In genomic region chr1:201741763-201742342, GRCh38 we compare ENCODE assay signal across 14 cellular contexts.
DNase-seq lines count a peak whose midpoint lies in the region; ATAC-seq and TF ChIP-seq lines count a peak whose summit lies in the region.
"Had no signal": no experiment of that assay in that cellular context is flagged by ENCODE, and none has a peak within 500 bp of the region (broad histone marks: within the 10 kb centered on the region; RNA-seq: fewer than 3 reads in every experiment).

No MANE protein-coding gene starts in this region.

- H3K9me3 ChIP-seq in RWPE2 (ENCODE audit: severe bottlenecking) = no peaks in the 10 kb centered on the region
- H3K9me3 ChIP-seq: left lung, Peyer's patch had no signal

- H3K27me3 ChIP-seq in RWPE2 (ENCODE audit: insufficient read depth, poor library complexity, severe bottlenecking) = no peaks in the 10 kb centered on the region
- H3K27me3 ChIP-seq: Peyer's patch had no signal

- no peak for ATAC-seq in activated naive CD4-positive, alpha-beta T cell treated with anti-CD3 and anti-CD28 coated beads, Interleukin-2, amount 50 U/mL, for 72 hours
- ATAC-seq in RWPE2 (ENCODE audit: low read depth) (peak; percentile 45), HG02798 (IDR thresholded peaks at IDR 0.05; ENCODE audit: poor library complexity, unreplicated experiment) (no peak)
- ATAC-seq: left lung had no signal

- H3K4me1 Mint-ChIP-seq in activated naive CD4-positive, alpha-beta T cell treated with anti-CD3 and anti-CD28 coated beads, Interleukin-2, amount 50 U/mL, for 24 hours = peaks cover 19% of the 10 kb centered on the region

- H3K9me3 Mint-ChIP-seq in activated naive CD4-positive, alpha-beta T cell treated with anti-CD3 and anti-CD28 coated beads, Interleukin-2, amount 50 U/mL, for 24 hours = no peaks in the 10 kb centered on the region
- H3K9me3 Mint-ChIP-seq in activated naive CD4-positive, alpha-beta T cell treated with anti-CD3 and anti-CD28 coated beads, Interleukin-2, amount 50 U/mL, for 72 hours = no peaks in the 10 kb centered on the region

- H3K27ac ChIP-seq in RWPE2 (ENCODE audit: poor library complexity, severe bottlenecking) (peak overlapping the region; percentile 84), substantia nigra (ENCODE audit: low read depth, low read length, poor library complexity, severe bottlenecking) (peak overlapping the region; percentile 92)
- H3K27ac ChIP-seq: left lung had no signal

- peaks cover under 1% of the 10 kb centered on the region for H3K27me3 Mint-ChIP-seq in activated naive CD4-positive, alpha-beta T cell treated with anti-CD3 and anti-CD28 coated beads, Interleukin-2, amount 50 U/mL, for 24 hours

- H3K4me3 ChIP-seq in RWPE2 (ENCODE audit: severe bottlenecking) = no peak overlapping the region
- H3K4me3 ChIP-seq in fibroblast of pulmonary artery (replicated peaks; ENCODE audit: low read depth, low read length) = peak overlapping the region; percentile 85
- H3K4me3 ChIP-seq: left lung had no signal

- H3K36me3 ChIP-seq in RWPE2 (ENCODE audit: low read depth) = peaks cover 44% of the 10 kb centered on the region
- H3K36me3 ChIP-seq: left lung, Peyer's patch had no signal

- no peak overlapping the region for H3K27ac Mint-ChIP-seq in activated naive CD4-positive, alpha-beta T cell treated with anti-CD3 and anti-CD28 coated beads, Interleukin-2, amount 50 U/mL, for 24 hours
- H3K27ac Mint-ChIP-seq in activated naive CD4-positive, alpha-beta T cell treated with anti-CD3 and anti-CD28 coated beads, Interleukin-2, amount 50 U/mL, for 72 hours = no peak overlapping the region

- H3K36me3 Mint-ChIP-seq in activated naive CD4-positive, alpha-beta T cell treated with anti-CD3 and anti-CD28 coated beads, Interleukin-2, amount 50 U/mL, for 24 hours = no peaks in the 10 kb centered on the region
- no peaks in the 10 kb centered on the region for H3K36me3 Mint-ChIP-seq in activated naive CD4-positive, alpha-beta T cell treated with anti-CD3 and anti-CD28 coated beads, Interleukin-2, amount 50 U/mL, for 72 hours

- no peak for DNase-seq in activated naive CD4-positive, alpha-beta T cell treated with anti-CD3 and anti-CD28 coated beads, Interleukin-2, amount 50 U/mL, for 72 hours (ENCODE audit: low spot score in 2 of 2)
- no peak for DNase-seq in RWPE2 (ENCODE audit: low spot score)
- no peak for DNase-seq in fibroblast of pulmonary artery (ENCODE audit: low read depth)
- no peak for DNase-seq in substantia nigra (lab: John Stamatoyannopoulos, UW)
- DNase-seq in dermis blood vessel endothelial cell = no peak
- DNase-seq in OCI-M2 (lab: John Stamatoyannopoulos, UW; ENCODE audit: unreplicated experiment) = no peak
- DNase-seq: AML-193; foreskin melanocyte; left lung; Peyer's patch; posterior cingulate gyrus; stimulated activated CD4-positive, alpha-beta T cell treated with anti-CD3 and anti-CD28 coated beads, Interleukin-4, amount 100 ng/mL, for 1 hour had no signal

- H3K4me1 ChIP-seq in RWPE2 (ENCODE audit: insufficient read depth, poor library complexity, severe bottlenecking) = peaks cover 34% of the 10 kb centered on the region

- no peak for TF ChIP-seq CTCF in RWPE2 (IDR thresholded peaks at IDR 0.05; ENCODE audit: poor library complexity, severe bottlenecking)
- TF ChIP-seq CTCF in fibroblast of pulmonary artery (IDR thresholded peaks at IDR 0.05; ENCODE audit: low read length, missing control alignments) = no peak

- peak overlapping the region; percentile 86 for H3K4me3 Mint-ChIP-seq in activated naive CD4-positive, alpha-beta T cell treated with anti-CD3 and anti-CD28 coated beads, Interleukin-2, amount 50 U/mL, for 24 hours
